Comparison of ENCODE assay signal across 8 cellular contexts in genomic region chr19:42290523-42291436, GRCh38. TPM values are rescaled to one million over a fixed set of nuclear protein-coding genes. Genes with fewer than 3 reads are reported as not detected.
DNase-seq lines count a peak whose midpoint lies in the region; ATAC-seq lines count a peak whose summit lies in the region.

No MANE protein-coding gene starts in this region.

- H3K27me3 Mint-ChIP-seq in CD8-positive, alpha-beta memory T cell = no peaks in the 10 kb centered on the region

- H3K27me3 ChIP-seq in CD8-positive, alpha-beta memory T cell (ENCODE audit: insufficient read depth, low read length, poor library complexity, severe bottlenecking) = no peaks in the 10 kb centered on the region

- ATAC-seq in HG03097 (IDR thresholded peaks at IDR 0.05; ENCODE audit: low FRiP score, unreplicated experiment) = no peak

- peaks cover 0 to 83% (median 2%) of the 10 kb centered on the region in 3 donors for H3K36me3 Mint-ChIP-seq in CD8-positive, alpha-beta memory T cell

- DNase-seq in CD8-positive, alpha-beta memory T cell = peak; percentile 53 to 78 (median 60)
- peak; percentile 56 to 67 for DNase-seq in Kasumi-1 (lab: John Stamatoyannopoulos, UW)
- peak; percentile 43 for DNase-seq in activated T-cell treated with anti-CD3 and anti-CD28 coated beads for 4 hours
- peak; percentile 46 for DNase-seq in glomerular visceral epithelial cell (ENCODE audit: extremely low spot score)
- peak; percentile 77 for DNase-seq in stimulated activated CD8-positive, alpha-beta memory T cell treated with anti-CD3 and anti-CD28 coated beads, Interleukin-4, amount 100 ng/mL, for 48 hours
- DNase-seq in epidermal melanocyte (ENCODE audit: insufficient read length, low spot score) = no peak
- DNase-seq in NCI-H446 (lab: John Stamatoyannopoulos, UW) = no peak

- H3K9me3 Mint-ChIP-seq in CD8-positive, alpha-beta memory T cell = no peaks in the 10 kb centered on the region

- H3K27ac ChIP-seq in CD8-positive, alpha-beta memory T cell (ENCODE audit: low read depth, low read length) = no peak overlapping the region

- POLR2A ChIA-PET in CD8-positive, alpha-beta memory T cell (lab: Charles Lee) = no interaction called here

- CTCF ChIA-PET in CD8-positive, alpha-beta memory T cell (lab: Charles Lee) = interaction anchor here (1.1 to 1.2 kb wide), 2 partner anchors 158 to 171 kb away, joined by 4 read pairs; partner anchors contain the start of gene POU2F2

- peaks cover 20% of the 10 kb centered on the region for H3K36me3 ChIP-seq in CD8-positive, alpha-beta memory T cell (ENCODE audit: insufficient read depth, low read length)

- peaks cover 5 to 14% (median 6%) of the 10 kb centered on the region in 3 donors for H3K4me1 Mint-ChIP-seq in CD8-positive, alpha-beta memory T cell

- H3K4me3 Mint-ChIP-seq in CD8-positive, alpha-beta memory T cell = no peak overlapping the region

- H3K9me3 ChIP-seq in CD8-positive, alpha-beta memory T cell (ENCODE audit: low read length) = no peaks in the 10 kb centered on the region

- H3K4me1 ChIP-seq in CD8-positive, alpha-beta memory T cell (ENCODE audit: insufficient read depth, low read length) = peaks cover 5% of the 10 kb centered on the region

- H3K27ac Mint-ChIP-seq in CD8-positive, alpha-beta memory T cell = peak overlapping the region in 2 of 8 donors; percentile 26 to 77

- no peak overlapping the region for H3K4me3 ChIP-seq in CD8-positive, alpha-beta memory T cell (ENCODE audit: low read length)

RNA-seq across cellular contexts. Expression of gene PRR19, which starts 11.2 kb away (rescaled TPM):
- 1 to 10 TPM in 1 of 2 experiments, under 1 TPM in 1; 0.73 to 1.0 TPM for total RNA-seq in CD8-positive, alpha-beta memory T cell
- 0.64 TPM for polyA plus RNA-seq in CD8-positive, alpha-beta memory T cell

RNA-seq across cellular contexts. Expression of gene PAFAH1B3, which starts 11.6 kb away (rescaled TPM):
- total RNA-seq in CD8-positive, alpha-beta memory T cell = 10 to 100 TPM; 48.1 to 48.9 TPM
- polyA plus RNA-seq in CD8-positive, alpha-beta memory T cell = 36.9 TPM

RNA-seq across cellular contexts. Expression of gene CIC, which starts 21.7 kb away (rescaled TPM):
- 10 to 100 TPM; 53.9 to 60.4 TPM for total RNA-seq in CD8-positive, alpha-beta memory T cell
- polyA plus RNA-seq in CD8-positive, alpha-beta memory T cell = 2.7 TPM

RNA-seq across cellular contexts. Expression of gene TMEM145, which starts 22.3 kb away (rescaled TPM):
- total RNA-seq in CD8-positive, alpha-beta memory T cell = under 1 TPM in 1 of 2 experiments, not detected in 1; 0.15 TPM
- polyA plus RNA-seq in CD8-positive, alpha-beta memory T cell = not detected

RNA-seq across cellular contexts. Expression of gene MEGF8, which starts 34.7 kb away (rescaled TPM):
- 10 to 100 TPM; 10.2 to 10.6 TPM for total RNA-seq in CD8-positive, alpha-beta memory T cell
- 0.41 TPM for polyA plus RNA-seq in CD8-positive, alpha-beta memory T cell

Comparison
In these comparisons a context has a peak if more than half of its experiments do, and no peak if none do; other contexts are left out.
1. DNase-seq: peak in CD8-positive, alpha-beta memory T cell (5 of 5), Kasumi-1 (2 of 2), activated T-cell treated with anti-CD3 and anti-CD28 coated beads for 4 hours (single experiment), glomerular visceral epithelial cell (single experiment) and stimulated activated CD8-positive, alpha-beta memory T cell treated with anti-CD3 and anti-CD28 coated beads, Interleukin-4, amount 100 ng/mL, for 48 hours (single experiment); none in epidermal melanocyte (single experiment) and NCI-H446 (0 of 2).